ENCODE assay signal across 8 cellular contexts in the genomic region with DNA sequence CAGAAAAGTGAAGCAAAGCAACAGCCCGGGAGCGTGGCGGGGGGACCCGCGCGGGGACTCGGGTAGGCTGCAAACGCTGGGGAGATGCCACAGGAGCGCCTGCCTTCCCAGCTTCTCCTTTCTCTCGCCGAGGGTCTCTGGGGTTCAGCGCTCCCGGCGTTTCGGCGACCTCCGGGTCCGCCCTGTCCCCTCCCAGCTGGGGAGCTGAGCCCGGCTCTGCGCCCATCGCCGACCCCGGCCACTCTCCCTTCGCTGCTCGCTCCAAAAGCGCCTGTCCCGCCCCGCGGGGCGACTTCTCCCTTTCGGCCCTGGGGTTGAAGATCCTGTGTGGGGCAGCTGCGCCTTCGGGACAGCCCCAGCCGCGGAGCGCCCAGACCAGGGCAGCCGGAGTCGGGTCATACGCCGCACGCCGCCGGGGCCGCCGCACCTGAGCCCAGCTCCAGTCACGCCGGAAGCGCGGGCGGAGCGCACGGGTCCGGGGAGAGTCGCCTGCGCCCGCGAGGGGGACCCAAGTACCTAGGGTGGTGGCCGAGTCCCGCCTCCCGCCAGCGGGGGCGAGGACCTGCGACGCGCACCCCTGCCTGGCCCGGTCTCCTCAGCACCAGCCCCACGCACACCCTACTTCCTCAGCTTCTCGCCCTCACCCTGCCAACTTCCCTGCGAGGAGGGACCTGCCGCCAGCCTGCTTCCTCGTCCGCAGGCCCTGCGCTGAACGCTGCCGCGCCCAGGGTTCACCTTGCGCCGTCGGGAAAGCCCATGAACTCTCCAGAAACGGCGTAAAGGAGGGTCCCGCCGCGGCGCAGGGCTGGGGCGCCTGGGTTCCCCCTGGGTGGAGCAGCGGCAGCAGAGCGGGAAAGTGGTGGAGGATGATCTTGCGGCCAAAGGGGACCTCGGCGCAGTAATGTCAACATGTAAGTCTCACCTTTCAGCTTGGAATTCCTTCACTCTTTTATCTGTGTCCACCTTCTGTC. TPM values are rescaled to one million over a fixed set of nuclear protein-coding genes. Genes with fewer than 3 reads are reported as not detected.
DNase-seq lines count a peak whose midpoint lies in the region; ATAC-seq and TF ChIP-seq lines count a peak whose summit lies in the region.

A gene (plus strand): TSS at position 587 of the 971 bp plus-strand sequence. CDS start 323 bp downstream, at position 910.

- no peak for TF ChIP-seq CTCF in ascending aorta (IDR thresholded peaks at IDR 0.05)

- H3K27ac ChIP-seq in ACC112 (ENCODE audit: low read depth, low read length) (peak within 1 kb of the TSS; percentile 4; the same call in 1 of the 2 replicates), SK-N-MC (no peak within 1 kb of the TSS), ascending aorta (no peak within 1 kb of the TSS), skin epidermis (peak within 1 kb of the TSS; percentile 36 to 87 (median 75))

- peak within 1 kb of the TSS; percentile 26 for H2AFZ ChIP-seq in ACC112 (ENCODE audit: low read length, unreplicated experiment)

- ATAC-seq in GM18909 (IDR thresholded peaks at IDR 0.05; ENCODE audit: poor library complexity, unreplicated experiment), result peak; percentile 82
- ATAC-seq in HG03175 (IDR thresholded peaks at IDR 0.05; ENCODE audit: unreplicated experiment), result peak; percentile 68

- H3K4me3 ChIP-seq in ACC112 (ENCODE audit: low read depth, low read length) (peak within 1 kb of the TSS; percentile 84), SK-N-MC (peak within 1 kb of the TSS; percentile 83), ascending aorta (peak within 1 kb of the TSS; percentile 53 to 69), iPS-15b (ENCODE audit: low read depth, low read length) (peak within 1 kb of the TSS; percentile 75), skin epidermis (peak within 1 kb of the TSS; percentile 34 to 63 (median 49))

- H3K9ac ChIP-seq in SK-N-MC (ENCODE audit: insufficient read length), result peak within 1 kb of the TSS; percentile 38
- peak within 1 kb of the TSS; percentile 70 for H3K9ac ChIP-seq in iPS-15b (ENCODE audit: low read depth, low read length)

- DNase-seq in SK-N-MC (ENCODE audit: low read depth, low spot score), result no peak
- peak in 1 of 2 donors; percentile 63 for DNase-seq in ascending aorta (ENCODE audit: low spot score in 2 of 2)
- no peak for DNase-seq in NCI-H2196 (lab: John Stamatoyannopoulos, UW; ENCODE audit: unreplicated experiment)

- H3K36me3 ChIP-seq in ACC112 (ENCODE audit: insufficient read depth, low read length) (no peaks in the 10 kb centered on the region), SK-N-MC (ENCODE audit: insufficient read depth, low read length) (no peaks in the 10 kb centered on the region), ascending aorta (no peaks in the 10 kb centered on the region), iPS-15b (ENCODE audit: control insufficient read depth, insufficient read depth, low read length) (no peaks in the 10 kb centered on the region)

- H3K79me2 ChIP-seq in ACC112 (ENCODE audit: control insufficient read depth, insufficient read depth, low read length, unreplicated experiment), result no peaks in the 10 kb centered on the region

- intact Hi-C loops in ascending aorta (cut with DNase I), result no loop called here

- H3K9me3 ChIP-seq in SK-N-MC (ENCODE audit: low read depth, low read length), result no peaks in the 10 kb centered on the region
- H3K9me3 ChIP-seq in ascending aorta, result no peaks in the 10 kb centered on the region
- H3K9me3 ChIP-seq in iPS-15b (ENCODE audit: control insufficient read depth, insufficient read depth, low read length), result no peaks in the 10 kb centered on the region

- no peaks in the 10 kb centered on the region for H3K27me3 ChIP-seq in ACC112 (ENCODE audit: insufficient read depth, low read length)
- H3K27me3 ChIP-seq in ascending aorta, result no peaks in the 10 kb centered on the region
- peaks cover 37% of the 10 kb centered on the region for H3K27me3 ChIP-seq in iPS-15b (ENCODE audit: control insufficient read depth, insufficient read depth, low read length)

- H3K4me1 ChIP-seq in ACC112 (ENCODE audit: control insufficient read depth, insufficient read depth, low read length, unreplicated experiment), result peaks cover 19% of the 10 kb centered on the region
- H3K4me1 ChIP-seq in ascending aorta, result peaks cover 0 to 4% of the 10 kb centered on the region in 2 donors
- H3K4me1 ChIP-seq in iPS-15b (ENCODE audit: control insufficient read depth, insufficient read depth, low read length), result peaks cover 8% of the 10 kb centered on the region

RNA-seq across cellular contexts. Expression of the gene that starts here (rescaled TPM):
- 7.7 TPM for total RNA-seq in ascending aorta

Comparison
In these comparisons a context has a peak if more than half of its experiments do, and no peak if none do; other contexts are left out.
1. H3K27ac ChIP-seq: peak in ACC112 (single experiment) and skin epidermis (21 of 21); none in SK-N-MC (single experiment) and ascending aorta (0 of 2).
2. Peak in every context shown above with its lines, with median percentiles within 50 percentile points of each other: H3K4me3 ChIP-seq.